13 cellular contexts compared by ENCODE assay signal in the genomic region with DNA sequence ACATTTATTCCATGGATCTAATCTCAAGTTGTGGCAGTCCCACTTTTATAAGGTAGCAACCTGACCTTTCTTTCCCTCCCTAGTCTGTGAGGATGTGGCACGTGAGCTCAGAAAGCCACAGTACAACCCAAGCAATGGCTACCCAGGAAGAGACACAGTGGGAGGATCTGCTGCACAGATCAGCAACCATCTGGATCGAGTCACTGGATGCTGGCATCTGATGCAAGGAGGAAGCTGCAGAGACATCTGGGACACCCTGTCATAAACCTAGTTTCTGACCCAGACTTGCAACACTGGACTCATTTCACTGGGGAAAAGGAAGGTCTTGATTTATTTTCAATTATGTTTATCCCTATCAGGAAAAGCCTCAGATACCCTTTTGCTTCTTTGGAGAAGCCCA.
DNase-seq lines count a peak whose midpoint lies in the region; ATAC-seq and TF ChIP-seq lines count a peak whose summit lies in the region.
"Had no signal": no experiment of that assay in that cellular context is flagged by ENCODE, and none has a peak within 500 bp of the region (broad histone marks: within the 10 kb centered on the region; RNA-seq: fewer than 3 reads in every experiment).

No MANE protein-coding gene starts in this region.

- TF ChIP-seq CTCF in MM.1S (IDR thresholded peaks at IDR 0.05; ENCODE audit: low read length) (no peak), psoas muscle (IDR thresholded peaks at IDR 0.05) (no peak)

- no peak overlapping the region; the same call in 1 of the 2 replicates for H2AFZ ChIP-seq in MM.1S (ENCODE audit: low read length)

- no peak overlapping the region for H3K9ac ChIP-seq in MM.1S (ENCODE audit: low read length)

- no peaks in the 10 kb centered on the region for H4K20me1 ChIP-seq in MM.1S (ENCODE audit: insufficient read depth, low read length)

- no peaks in the 10 kb centered on the region for H3K9me2 ChIP-seq in MM.1S (replicated peaks; ENCODE audit: insufficient read depth, low read length)

- intact Hi-C loops in psoas muscle (cut with DNase I): no loop called here

- DNase-seq in Daoy (ENCODE audit: low read depth) (peak; percentile 2), MM.1S (no peak), fibroblast of gingiva (ENCODE audit: low read depth) (peak; percentile 78), psoas muscle (peak; percentile 32 to 66), superior temporal gyrus (ENCODE audit: extremely low spot score) (no peak)
- DNase-seq: islet precursor cell; NCI-H69; SIG-M5; stimulated activated CD4-positive, alpha-beta T cell treated with anti-CD3 and anti-CD28 coated beads, Interleukin-15, amount 100 ng/mL, for 24 hours had no signal

- no peak overlapping the region for H3K4me3 ChIP-seq in MM.1S (ENCODE audit: low read length)
- no peak overlapping the region for H3K4me3 ChIP-seq in psoas muscle

- H3K4me1 ChIP-seq in MM.1S (ENCODE audit: low read length) (no peaks in the 10 kb centered on the region), psoas muscle (no peaks in the 10 kb centered on the region)

- peak in 3 of 4 donors; percentile 59 to 70 (median 64) for ATAC-seq in psoas muscle
- ATAC-seq in GM18861 (IDR thresholded peaks at IDR 0.05; ENCODE audit: unreplicated experiment): no peak
- no peak for ATAC-seq in GM21447 (IDR thresholded peaks at IDR 0.05; ENCODE audit: unreplicated experiment)
- ATAC-seq in GM21786 (IDR thresholded peaks at IDR 0.05; ENCODE audit: unreplicated experiment): no peak
- ATAC-seq: activated CD4-positive, CD25-positive, alpha-beta regulatory T cell treated with anti-CD3 and anti-CD28 coated beads, Interleukin-2, amount 50 U/mL, for 24 hours had no signal

- H3K9me3 ChIP-seq in MM.1S (replicated peaks; ENCODE audit: insufficient read depth, low read length): no peaks in the 10 kb centered on the region
- no peaks in the 10 kb centered on the region for H3K9me3 ChIP-seq in psoas muscle

- WGBS in psoas muscle, 3 donors: 15 to 41% (median 17%) methylated on average over 2 of the region's 2 CpGs

- H3F3A ChIP-seq in MM.1S (ENCODE audit: insufficient read depth, low read length): no peaks in the 10 kb centered on the region

- H3K4me2 ChIP-seq in MM.1S (ENCODE audit: low read depth, low read length): 0 out of 2 replicates have a peak overlapping the region, but pooled peaks have one; percentile 16

- H3K27ac ChIP-seq in MM.1S (ENCODE audit: low read length): no peak overlapping the region
- no peak overlapping the region for H3K27ac ChIP-seq in psoas muscle

- no peaks in the 10 kb centered on the region for H3K36me3 ChIP-seq in MM.1S (replicated peaks; ENCODE audit: insufficient read depth, low read length)
- no peaks in the 10 kb centered on the region for H3K36me3 ChIP-seq in psoas muscle (ENCODE audit: insufficient read depth in 1 of 2, low read depth in 1 of 2)

- H3K79me2 ChIP-seq in MM.1S (ENCODE audit: low read length): no peaks in the 10 kb centered on the region

- H3K27me3 ChIP-seq in MM.1S (replicated peaks; ENCODE audit: insufficient read depth, low read length) (no peaks in the 10 kb centered on the region), psoas muscle (ENCODE audit: insufficient read depth in 3 of 3, low read length in 2 of 3) (no peaks in the 10 kb centered on the region)

Comparison
In these comparisons a context has a peak if more than half of its experiments do, and no peak if none do; other contexts are left out.
1. DNase-seq: peak in Daoy (single experiment), fibroblast of gingiva (single experiment) and psoas muscle (2 of 2); none in MM.1S (single experiment) and superior temporal gyrus (single experiment).
2. ATAC-seq: peak in psoas muscle (3 of 4); none in GM18861 (single experiment), GM21447 (single experiment) and GM21786 (single experiment).